12 cellular contexts compared by ENCODE assay signal in genomic region chr20:6034134-6034969, GRCh38. TPM values are rescaled to one million over a fixed set of nuclear protein-coding genes. Genes with fewer than 3 reads are reported as not detected.
DNase-seq lines count a peak whose midpoint lies in the region; ATAC-seq, FAIRE-seq and TF ChIP-seq lines count a peak whose summit lies in the region.
"Had no signal": no experiment of that assay in that cellular context is flagged by ENCODE, and none has a peak within 500 bp of the region (broad histone marks: within the 10 kb centered on the region; RNA-seq: fewer than 3 reads in every experiment).

No MANE protein-coding gene starts in this region.

- no peak overlapping the region for H3K4me3 Mint-ChIP-seq in HFFc6
- H3K4me3 Mint-ChIP-seq: activated B cell treated with CpG ODN at 0.5 μM for 24 hours had no signal

- peaks cover 38% of the 10 kb centered on the region for H4K20me1 ChIP-seq in BLaER1
- H4K20me1 ChIP-seq in K562 (replicated peaks; ENCODE audit: control insufficient read depth, insufficient read depth, low read length): no peaks in the 10 kb centered on the region
- peaks cover 19% of the 10 kb centered on the region for H4K20me1 ChIP-seq in HepG2 (ENCODE audit: insufficient read depth, low read length)

- H3K9me3 Mint-ChIP-seq in HFFc6: no peaks in the 10 kb centered on the region
- H3K9me3 Mint-ChIP-seq: activated B cell treated with CpG ODN at 0.5 μM for 24 hours had no signal

- intact Hi-C loops in K562 (cut with micrococcal nuclease): no loop called here
- intact Hi-C loops in HepG2 (cut with micrococcal nuclease; ENCODE audit: unreplicated experiment): no loop called here
- intact Hi-C loops in sigmoid colon (cut with DNase I): no loop called here

- DNase-seq in HFFc6 (no peak), K562 (ENCODE audit: extremely low read depth in 1 of 4, low spot score in 3 of 4) (peak in 2 of 4 experiments; percentile 55 to 62), HepG2 (ENCODE audit: low spot score) (no peak), GM03348 (ENCODE audit: low spot score) (no peak), islet precursor cell (no peak), sigmoid colon (no peak)
- DNase-seq: activated B cell treated with CpG ODN at 0.5 μM for 24 hours, kidney glomerular epithelial cell, NCI-H187 treated with DMSO at 0.1 percent for 48 hours, right lobe of liver had no signal

- no peaks in the 10 kb centered on the region for H3K9me1 ChIP-seq in K562 (ENCODE audit: control insufficient read depth, insufficient read depth, low read length)

- ATAC-seq in K562 (peak; percentile 87), HepG2 (peak; percentile 27; the same call in 1 of the 3 replicates), GM18870 (IDR thresholded peaks at IDR 0.05; ENCODE audit: unreplicated experiment) (no peak)

- peaks cover 10% of the 10 kb centered on the region for H3K4me1 ChIP-seq in BLaER1
- H3K4me1 ChIP-seq in K562 (replicated peaks in 1 of 2; ENCODE audit: control insufficient read depth in 2 of 2, insufficient read depth in 2 of 2, low read length in 2 of 2): peaks cover 3 to 21% of the 10 kb centered on the region in 2 experiments; a peak in 4 of 5 replicates
- H3K4me1 ChIP-seq in HepG2 (ENCODE audit: insufficient read depth, low read length): peaks cover 5% of the 10 kb centered on the region
- peaks cover 0 to 14% (median 5%) of the 10 kb centered on the region in 4 donors for H3K4me1 ChIP-seq in sigmoid colon
- H3K4me1 ChIP-seq: right lobe of liver had no signal

- H3K4me2 ChIP-seq in BLaER1: 0 out of 2 replicates have a peak overlapping the region, but pooled peaks have one; percentile 1
- peak overlapping the region; percentile 51 for H3K4me2 ChIP-seq in K562 (ENCODE audit: insufficient read depth, low read length)
- no peak overlapping the region for H3K4me2 ChIP-seq in HepG2 (ENCODE audit: low read depth, low read length)

- CTCF ChIA-PET in K562 (lab: Yijun Ruan, JAX; ENCODE audit: low intra/inter-chr PET ratio) (no interaction called here), HepG2 (lab: Yijun Ruan, JAX; ENCODE audit: low intra/inter-chr PET ratio, low total read pairs) (no interaction called here)

- no peak overlapping the region for H3K9ac ChIP-seq in BLaER1
- peak overlapping the region in 1 of 2 experiments; percentile 31; a peak in 1 of 4 replicates for H3K9ac ChIP-seq in K562 (ENCODE audit: insufficient read depth in 1 of 2, low read depth in 2 of 2, low read length in 2 of 2)
- no peak overlapping the region for H3K9ac ChIP-seq in HepG2 (ENCODE audit: insufficient read depth, low read depth, low read length)

- TF ChIP-seq EP300 in K562 (IDR thresholded peaks at IDR 0.05; ENCODE audit: low read length) (no peak; the same call in 1 of the 2 replicates), HepG2 (IDR thresholded peaks at IDR 0.05; ENCODE audit: low read depth in 2 of 2, low read length in 2 of 2) (no peak), HepG2 (CRISPR knock-in tag; IDR thresholded peaks at IDR 0.05; ENCODE audit: borderline replicate concordance) (no peak), sigmoid colon (IDR thresholded peaks at IDR 0.05) (no peak)

- TF ChIP-seq POLR2A in K562 (conservative IDR thresholded peaks at IDR 0.05) (no peak), HepG2 (IDR thresholded peaks at IDR 0.05; ENCODE audit: insufficient read depth in 1 of 2, low read depth in 2 of 2, low read length in 2 of 2) (no peak), sigmoid colon (IDR thresholded peaks at IDR 0.05) (no peak)

- FAIRE-seq in K562 (lab: Jason Lieb, UNC) (peak; percentile 74), HepG2 (lab: Jason Lieb, UNC) (no peak)

- peak overlapping the region; percentile 14 for H3K27ac Mint-ChIP-seq in HFFc6
- H3K27ac Mint-ChIP-seq: activated B cell treated with CpG ODN at 0.5 μM for 24 hours had no signal

- H3K27me3 ChIP-seq in BLaER1 (no peaks in the 10 kb centered on the region), K562 (ENCODE audit: control insufficient read depth in 2 of 2, insufficient read depth in 2 of 2, low read length in 2 of 2) (no peaks in the 10 kb centered on the region), HepG2 (ENCODE audit: control insufficient read depth in 1 of 2, insufficient read depth in 2 of 2, low read length in 2 of 2) (no peaks in the 10 kb centered on the region), sigmoid colon (no peaks in the 10 kb centered on the region)
- H3K27me3 ChIP-seq: right lobe of liver had no signal

- peaks cover 19% of the 10 kb centered on the region for H3K36me3 Mint-ChIP-seq in HFFc6 (ENCODE audit: low read depth)

- TF ChIP-seq RAD21 in K562 (CRISPR knock-in tag; conservative IDR thresholded peaks at IDR 0.05 in 1 of 2, IDR thresholded peaks at IDR 0.05 in 1 of 2): no peak
- TF ChIP-seq RAD21 in HepG2 (CRISPR knock-in tag; IDR thresholded peaks at IDR 0.05): no peak

- 0% methylated on average over 2 of the region's 2 CpGs for WGBS in K562 (ENCODE audit: insufficient coverage, low coverage, missing lambda C conversion rate)
- 96% methylated on average over 2 of the region's 2 CpGs for WGBS in HepG2 (ENCODE audit: low lambda C conversion rate)
- 70% methylated on average over 2 of the region's 2 CpGs for WGBS in sigmoid colon, 2 donors

- no peak for TF ChIP-seq CTCF in HFFc6 (IDR thresholded peaks at IDR 0.05)
- no peak for TF ChIP-seq CTCF in K562 (IDR thresholded peaks at IDR 0.05 in 2 of 3, conservative IDR thresholded peaks at IDR 0.05 in 1 of 3; ENCODE audit: insufficient read depth in 2 of 3, low read depth in 1 of 3, low read length in 3 of 3)
- no peak for TF ChIP-seq CTCF in HepG2 (CRISPR knock-in tag; IDR thresholded peaks at IDR 0.05)
- TF ChIP-seq CTCF in sigmoid colon (IDR thresholded peaks at IDR 0.05): no peak

- H3K4me3 ChIP-seq in BLaER1: no peak overlapping the region
- no peak overlapping the region for H3K4me3 ChIP-seq in K562
- H3K4me3 ChIP-seq in HepG2 (replicated peaks in 1 of 3; ENCODE audit: insufficient read depth in 1 of 3, low read depth in 2 of 3, low read length in 3 of 3): no peak overlapping the region
- H3K4me3 ChIP-seq in sigmoid colon: no peak overlapping the region
- H3K4me3 ChIP-seq: right lobe of liver had no signal

- H3K36me3 ChIP-seq in BLaER1: peaks cover 83% of the 10 kb centered on the region
- peaks cover 67% of the 10 kb centered on the region for H3K36me3 ChIP-seq in K562 (ENCODE audit: control insufficient read depth, insufficient read depth, low read length)
- peaks cover 33 to 77% of the 10 kb centered on the region in 2 experiments for H3K36me3 ChIP-seq in HepG2 (replicated peaks in 1 of 2; ENCODE audit: control insufficient read depth in 1 of 2, insufficient read depth in 2 of 2, low read length in 2 of 2)
- peaks cover 3 to 59% (median 23%) of the 10 kb centered on the region in 4 donors for H3K36me3 ChIP-seq in sigmoid colon

- in situ Hi-C loops in K562 (cut with MboI): no loop called here
- in situ Hi-C loops in HepG2 (cut with HindIII; ENCODE audit: extremely low pct_ligation_motif_present, low pct_unique_long_range_greater_than_20kb): no loop called here

- H3K27ac ChIP-seq in BLaER1 (no peak overlapping the region), K562 (ENCODE audit: extremely low read depth, low read depth, low read length) (peak overlapping the region; percentile 77), HepG2 (ENCODE audit: extremely low read length, insufficient read depth, low read length) (no peak overlapping the region), sigmoid colon (no peak overlapping the region)
- H3K27ac ChIP-seq: right lobe of liver had no signal

- BruUV-seq in K562 (replicated peaks; lab: Mats Ljungman, UMichigan): no TSS peak
- no TSS peak for BruUV-seq in HepG2 (replicated peaks; lab: Mats Ljungman, UMichigan)

- POLR2A ChIA-PET in K562 (lab: Yijun Ruan, JAX) (interaction anchor here (0.6 to 1.3 kb wide), 6 partner anchors 8 to 26 kb away, joined by 3 to 5 read pairs (median 3); no protein-coding TSS in a partner anchor), HepG2 (lab: Yijun Ruan, JAX) (interaction anchor here (0.9 kb wide), 1 partner anchor 8 kb away, joined by 3 read pairs; no protein-coding TSS in a partner anchor)

- no peak overlapping the region for H2AFZ ChIP-seq in K562 (ENCODE audit: low read depth, low read length)
- H2AFZ ChIP-seq in HepG2 (ENCODE audit: low read length): no peak overlapping the region

- H3K4me1 Mint-ChIP-seq in HFFc6 (ENCODE audit: low read depth): peaks cover 17% of the 10 kb centered on the region
- H3K4me1 Mint-ChIP-seq: activated B cell treated with CpG ODN at 0.5 μM for 24 hours had no signal

- no peaks in the 10 kb centered on the region for H3K9me3 ChIP-seq in BLaER1
- no peaks in the 10 kb centered on the region for H3K9me3 ChIP-seq in K562 (replicated peaks; ENCODE audit: control insufficient read depth, insufficient read depth, low read depth, low read length)
- H3K9me3 ChIP-seq in HepG2 (ENCODE audit: low read length): no peaks in the 10 kb centered on the region
- no peaks in the 10 kb centered on the region for H3K9me3 ChIP-seq in sigmoid colon
- H3K9me3 ChIP-seq: right lobe of liver had no signal

- H3K27me3 Mint-ChIP-seq in HFFc6 (ENCODE audit: insufficient read depth): no peaks in the 10 kb centered on the region; the same call in 1 of the 2 replicates
- H3K27me3 Mint-ChIP-seq: activated B cell treated with CpG ODN at 0.5 μM for 24 hours had no signal

- peaks cover 12% of the 10 kb centered on the region for H3K79me2 ChIP-seq in K562 (ENCODE audit: control insufficient read depth, insufficient read depth, low read length)
- peaks cover 11% of the 10 kb centered on the region for H3K79me2 ChIP-seq in HepG2 (ENCODE audit: insufficient read depth, low read length)

RNA-seq across cellular contexts. Expression of gene LRRN4, which starts 19.5 kb away (rescaled TPM):
- total RNA-seq in HFFc6 (2021; fragmentation: NEBNext Ultra II Directional; extraction: Animal tissue kit (Norgen Biotek cat#: 25700)): under 1 TPM in 2 of 6 experiments, not detected in 4; 0.09 to 0.10 TPM
- total RNA-seq in K562 (2011; cell fraction: chromatin; rRNA removed; ENCODE audit: low replicate concordance): not detected in 2 replicates
- not detected in 2 replicates for total RNA-seq in K562 (2011; cell fraction: nucleolus; rRNA removed)
- not detected in 2 replicates for total RNA-seq in K562 (2011; cell fraction: nucleoplasm; rRNA removed)
- total RNA-seq in K562 (2014; rRNA removed): not detected in 2 replicates
- not detected in 2 replicates for total RNA-seq in K562 (2014; rRNA removed; fragmentation: Illumina TruSeq; extraction: Trizol)
- total RNA-seq in K562 (2015; rRNA removed; fragmentation: Illumina TruSeq; extraction: Trizol): not detected in 2 replicates
- total RNA-seq in K562 (2021): not detected in 2 replicates
- polyA plus RNA-seq in K562 (2011; rRNA removed): not detected in 2 replicates
- polyA plus RNA-seq in K562 (2011; cell fraction: cytosol; rRNA removed): not detected in 2 replicates
- not detected in 2 replicates for polyA plus RNA-seq in K562 (2011; cell fraction: nucleus; rRNA removed)
- 0.04 TPM in 1 of 2 replicates, not detected in the other for polyA plus RNA-seq in K562 (2012)
- not detected in 2 replicates for polyA plus RNA-seq in K562 (2014; fragmentation: Illumina TruSeq; extraction: Trizol)
- not detected for polyA plus RNA-seq in K562 (2014; fragmentation: Nextera tagmentation; extraction: Ambion mirVana)
- polyA plus RNA-seq in K562 (2014; rRNA removed): not detected in 2 replicates
- polyA minus RNA-seq in K562 (2011; rRNA and poly(A)+ RNA removed): not detected in 2 replicates
- polyA minus RNA-seq in K562 (2011; cell fraction: cytosol; rRNA and poly(A)+ RNA removed): not detected in 2 replicates
- polyA minus RNA-seq in K562 (2011; cell fraction: nucleus; rRNA and poly(A)+ RNA removed): not detected in 2 replicates
- total RNA-seq in HepG2 (2016; rRNA removed; fragmentation: Illumina TruSeq; extraction: Trizol): 0.20 and 0.25 TPM in 2 replicates
- total RNA-seq in HepG2 (2016; cell fraction: cytosol; rRNA removed; fragmentation: Illumina TruSeq; extraction: Trizol; ENCODE audit: low read depth): not detected in 2 replicates
- 0.13 TPM in 1 of 2 replicates, not detected in the other for total RNA-seq in HepG2 (2016; cell fraction: insoluble cytoplasmic fraction; rRNA removed; fragmentation: Illumina TruSeq; extraction: Trizol)
- total RNA-seq in HepG2 (2016; cell fraction: membrane; rRNA removed; fragmentation: Illumina TruSeq; extraction: Trizol): 0.17 TPM in 1 of 2 replicates, not detected in the other
- total RNA-seq in HepG2 (2016; cell fraction: nucleus; rRNA removed; fragmentation: Illumina TruSeq; extraction: Trizol): 0.22 TPM in 1 of 2 replicates, not detected in the other
- polyA plus RNA-seq in HepG2 (2011; rRNA removed): 0.10 and 0.15 TPM in 2 replicates
- polyA plus RNA-seq in HepG2 (2011; cell fraction: cytosol; rRNA removed): 0.04 and 0.15 TPM in 2 replicates
- 0.19 TPM in 2 replicates for polyA plus RNA-seq in HepG2 (2011; cell fraction: nucleus; rRNA removed)
- polyA plus RNA-seq in HepG2 (2012): 0.07 and 0.11 TPM in 2 replicates
- polyA plus RNA-seq in HepG2 (2016; cell fraction: cytosol; fragmentation: Illumina TruSeq; extraction: Trizol; ENCODE audit: low read depth): 0.03 and 0.06 TPM in 2 replicates
- polyA plus RNA-seq in HepG2 (2016; cell fraction: insoluble cytoplasmic fraction; fragmentation: Illumina TruSeq; extraction: Trizol; ENCODE audit: low read depth): 0.20 and 0.35 TPM in 2 replicates
- 0.07 TPM in 1 of 2 replicates, not detected in the other for polyA plus RNA-seq in HepG2 (2016; cell fraction: membrane; fragmentation: Illumina TruSeq; extraction: Trizol; ENCODE audit: low read depth)
- polyA plus RNA-seq in HepG2 (2016; cell fraction: nucleus; fragmentation: Illumina TruSeq; extraction: Trizol; ENCODE audit: insufficient read depth, low read depth): 0.28 and 0.33 TPM in 2 replicates
- 0.44 TPM in 1 of 2 replicates, not detected in the other for polyA minus RNA-seq in HepG2 (2011; rRNA and poly(A)+ RNA removed; ENCODE audit: low replicate concordance)
- polyA minus RNA-seq in HepG2 (2011; cell fraction: cytosol; rRNA and poly(A)+ RNA removed): 0.18 TPM in 1 of 2 replicates, not detected in the other
- polyA minus RNA-seq in HepG2 (2011; cell fraction: nucleus; rRNA and poly(A)+ RNA removed): 0.12 and 0.13 TPM in 2 replicates
- total RNA-seq in sigmoid colon: under 1 TPM in 1 of 4 donors, not detected in 3; 0.16 TPM
- polyA plus RNA-seq in sigmoid colon: under 1 TPM in 1 of 3 donors, not detected in 2; 0.04 TPM
- total RNA-seq: activated B cell treated with CpG ODN at 0.5 μM for 24 hours had no signal

RNA-seq across cellular contexts. Expression of gene CRLS1, which starts 28.4 kb away (rescaled TPM):
- 10 to 100 TPM; 30.0 to 39.9 (median 36.9) TPM for total RNA-seq in HFFc6 (2021; fragmentation: NEBNext Ultra II Directional; extraction: Animal tissue kit (Norgen Biotek cat#: 25700))
- 36.0 and 88.9 TPM in 2 replicates for total RNA-seq in K562 (2011; cell fraction: chromatin; rRNA removed; ENCODE audit: low replicate concordance)
- 19.5 and 24.9 TPM in 2 replicates for total RNA-seq in K562 (2011; cell fraction: nucleolus; rRNA removed)
- 49.1 and 66.4 TPM in 2 replicates for total RNA-seq in K562 (2011; cell fraction: nucleoplasm; rRNA removed)
- 28.3 and 28.9 TPM in 2 replicates for total RNA-seq in K562 (2014; rRNA removed)
- total RNA-seq in K562 (2014; rRNA removed; fragmentation: Illumina TruSeq; extraction: Trizol): 74.1 and 81.4 TPM in 2 replicates
- 49.9 and 54.3 TPM in 2 replicates for total RNA-seq in K562 (2015; rRNA removed; fragmentation: Illumina TruSeq; extraction: Trizol)
- total RNA-seq in K562 (2021): 46.7 and 47.8 TPM in 2 replicates
- polyA plus RNA-seq in K562 (2011; rRNA removed): 149 and 195 TPM in 2 replicates
- 61.1 and 133 TPM in 2 replicates for polyA plus RNA-seq in K562 (2011; cell fraction: cytosol; rRNA removed)
- polyA plus RNA-seq in K562 (2011; cell fraction: nucleus; rRNA removed): 40.1 and 97.3 TPM in 2 replicates
- polyA plus RNA-seq in K562 (2012): 36.6 and 43.0 TPM in 2 replicates
- polyA plus RNA-seq in K562 (2014; fragmentation: Illumina TruSeq; extraction: Trizol): 51.5 and 54.2 TPM in 2 replicates
- polyA plus RNA-seq in K562 (2014; fragmentation: Nextera tagmentation; extraction: Ambion mirVana): 10 to 100 TPM; 10.9 to 15.1 TPM
- 54.7 and 57.6 TPM in 2 replicates for polyA plus RNA-seq in K562 (2014; rRNA removed)
- polyA minus RNA-seq in K562 (2011; rRNA and poly(A)+ RNA removed): 87.3 and 128 TPM in 2 replicates
- 24.5 and 28.9 TPM in 2 replicates for polyA minus RNA-seq in K562 (2011; cell fraction: cytosol; rRNA and poly(A)+ RNA removed)
- polyA minus RNA-seq in K562 (2011; cell fraction: nucleus; rRNA and poly(A)+ RNA removed): 13.7 and 29.1 TPM in 2 replicates
- total RNA-seq in HepG2 (2016; rRNA removed; fragmentation: Illumina TruSeq; extraction: Trizol): 281 and 337 TPM in 2 replicates
- total RNA-seq in HepG2 (2016; cell fraction: cytosol; rRNA removed; fragmentation: Illumina TruSeq; extraction: Trizol; ENCODE audit: low read depth): 75.0 and 86.3 TPM in 2 replicates
- total RNA-seq in HepG2 (2016; cell fraction: insoluble cytoplasmic fraction; rRNA removed; fragmentation: Illumina TruSeq; extraction: Trizol): 288 and 374 TPM in 2 replicates
- total RNA-seq in HepG2 (2016; cell fraction: membrane; rRNA removed; fragmentation: Illumina TruSeq; extraction: Trizol): 243 and 244 TPM in 2 replicates
- total RNA-seq in HepG2 (2016; cell fraction: nucleus; rRNA removed; fragmentation: Illumina TruSeq; extraction: Trizol): 171 and 177 TPM in 2 replicates
- polyA plus RNA-seq in HepG2 (2011; rRNA removed): 188 and 295 TPM in 2 replicates
- polyA plus RNA-seq in HepG2 (2011; cell fraction: cytosol; rRNA removed): 117 and 135 TPM in 2 replicates
- 60.7 and 71.4 TPM in 2 replicates for polyA plus RNA-seq in HepG2 (2011; cell fraction: nucleus; rRNA removed)
- polyA plus RNA-seq in HepG2 (2012): 64.0 and 97.7 TPM in 2 replicates
- 86.8 and 106 TPM in 2 replicates for polyA plus RNA-seq in HepG2 (2016; cell fraction: cytosol; fragmentation: Illumina TruSeq; extraction: Trizol; ENCODE audit: low read depth)
- polyA plus RNA-seq in HepG2 (2016; cell fraction: insoluble cytoplasmic fraction; fragmentation: Illumina TruSeq; extraction: Trizol; ENCODE audit: low read depth): 279 and 309 TPM in 2 replicates
- 174 and 198 TPM in 2 replicates for polyA plus RNA-seq in HepG2 (2016; cell fraction: membrane; fragmentation: Illumina TruSeq; extraction: Trizol; ENCODE audit: low read depth)
- polyA plus RNA-seq in HepG2 (2016; cell fraction: nucleus; fragmentation: Illumina TruSeq; extraction: Trizol; ENCODE audit: insufficient read depth, low read depth): 265 and 274 TPM in 2 replicates
- 26.0 and 94.6 TPM in 2 replicates for polyA minus RNA-seq in HepG2 (2011; rRNA and poly(A)+ RNA removed; ENCODE audit: low replicate concordance)
- polyA minus RNA-seq in HepG2 (2011; cell fraction: cytosol; rRNA and poly(A)+ RNA removed): 47.1 and 47.6 TPM in 2 replicates
- polyA minus RNA-seq in HepG2 (2011; cell fraction: nucleus; rRNA and poly(A)+ RNA removed): 58.6 and 95.4 TPM in 2 replicates
- total RNA-seq in sigmoid colon: 10 to 100 TPM; 26.3 to 42.1 (median 36.2) TPM
- polyA plus RNA-seq in sigmoid colon: 10 to 100 TPM; 39.6 to 57.8 (median 43.9) TPM
